ENCODE assay signal across 8 cellular contexts in genomic region chr16:85396879-85397871, GRCh38.
DNase-seq lines count a peak whose midpoint lies in the region; ATAC-seq and TF ChIP-seq lines count a peak whose summit lies in the region.

No MANE protein-coding gene starts in this region.

- no peaks in the 10 kb centered on the region for H3K4me1 Mint-ChIP-seq in activated T-cell treated with anti-CD3 and anti-CD28 coated beads, Interleukin-2, amount 50 U/mL, for 24 hours (ENCODE audit: low read depth)
- peaks cover 36% of the 10 kb centered on the region for H3K4me1 Mint-ChIP-seq in type B pancreatic cell (ENCODE audit: unreplicated experiment)
- peaks cover 0 to 2% (median 0%) of the 10 kb centered on the region in 7 donors for H3K4me1 Mint-ChIP-seq in naive thymus-derived CD4-positive, alpha-beta T cell

- POLR2A ChIA-PET in naive thymus-derived CD4-positive, alpha-beta T cell (lab: Charles Lee) = no interaction called here

- no peaks in the 10 kb centered on the region for H3K4me1 ChIP-seq in naive thymus-derived CD4-positive, alpha-beta T cell (ENCODE audit: control insufficient read depth in 2 of 2, insufficient read depth in 2 of 2, low read length in 2 of 2)

- H3K4me3 Mint-ChIP-seq in activated T-cell treated with anti-CD3 and anti-CD28 coated beads, Interleukin-2, amount 50 U/mL, for 24 hours = no peak overlapping the region
- no peak overlapping the region for H3K4me3 Mint-ChIP-seq in type B pancreatic cell
- H3K4me3 Mint-ChIP-seq in naive thymus-derived CD4-positive, alpha-beta T cell = no peak overlapping the region

- intact Hi-C loops in left ventricle myocardium superior (cut with micrococcal nuclease) = no loop called here
- intact Hi-C loops in naive thymus-derived CD4-positive, alpha-beta T cell (cut with micrococcal nuclease) = no loop called here

- no peaks in the 10 kb centered on the region for H3K9me3 Mint-ChIP-seq in activated T-cell treated with anti-CD3 and anti-CD28 coated beads, Interleukin-2, amount 50 U/mL, for 24 hours
- no peaks in the 10 kb centered on the region for H3K9me3 Mint-ChIP-seq in type B pancreatic cell
- H3K9me3 Mint-ChIP-seq in naive thymus-derived CD4-positive, alpha-beta T cell = no peaks in the 10 kb centered on the region

- ATAC-seq in left ventricle myocardium superior (no peak), GM19397 (IDR thresholded peaks at IDR 0.05; ENCODE audit: unreplicated experiment) (no peak), GM21526 (IDR thresholded peaks at IDR 0.05; ENCODE audit: low FRiP score, unreplicated experiment) (no peak)
- no peak for ATAC-seq in naive thymus-derived CD4-positive, alpha-beta T cell

- no peak overlapping the region for H3K27ac ChIP-seq in naive thymus-derived CD4-positive, alpha-beta T cell (ENCODE audit: low read depth, low read length)

- no peaks in the 10 kb centered on the region for H3K36me3 Mint-ChIP-seq in activated T-cell treated with anti-CD3 and anti-CD28 coated beads, Interleukin-2, amount 50 U/mL, for 24 hours (ENCODE audit: low read depth)
- H3K36me3 Mint-ChIP-seq in type B pancreatic cell = no peaks in the 10 kb centered on the region
- no peaks in the 10 kb centered on the region for H3K36me3 Mint-ChIP-seq in naive thymus-derived CD4-positive, alpha-beta T cell

- no peaks in the 10 kb centered on the region for H3K9me3 ChIP-seq in naive thymus-derived CD4-positive, alpha-beta T cell (ENCODE audit: control insufficient read depth in 2 of 3, low read length in 3 of 3)

- H3K27me3 Mint-ChIP-seq in activated T-cell treated with anti-CD3 and anti-CD28 coated beads, Interleukin-2, amount 50 U/mL, for 24 hours = no peaks in the 10 kb centered on the region
- H3K27me3 Mint-ChIP-seq in type B pancreatic cell = no peaks in the 10 kb centered on the region
- H3K27me3 Mint-ChIP-seq in naive thymus-derived CD4-positive, alpha-beta T cell = peaks cover 0 to 2% (median 0%) of the 10 kb centered on the region in 5 donors

- no peaks in the 10 kb centered on the region for H3K27me3 ChIP-seq in naive thymus-derived CD4-positive, alpha-beta T cell (ENCODE audit: control insufficient read depth in 2 of 2, insufficient read depth in 2 of 2, low read length in 2 of 2)

- peak; percentile 14 for DNase-seq in activated T-cell treated with anti-CD3 and anti-CD28 coated beads, Interleukin-2, amount 50 U/mL, for 1 hour
- no peak for DNase-seq in activated T-cell treated with anti-CD3 and anti-CD28 coated beads, Interleukin-2, amount 50 U/mL, for 24 hours
- DNase-seq in NCI-H69 (lab: John Stamatoyannopoulos, UW) (peak; percentile 86), left ventricle myocardium superior (peak; percentile 22), type B pancreatic cell (ENCODE audit: extremely low spot score, unreplicated experiment) (no peak)
- DNase-seq in naive thymus-derived CD4-positive, alpha-beta T cell = no peak

- CTCF ChIA-PET in naive thymus-derived CD4-positive, alpha-beta T cell (lab: Charles Lee) = interaction anchor here (1.2 to 1.3 kb wide), 2 partner anchors 219 kb away, joined by 4 to 5 read pairs; no protein-coding TSS in a partner anchor

- no peaks in the 10 kb centered on the region for H3K36me3 ChIP-seq in naive thymus-derived CD4-positive, alpha-beta T cell (ENCODE audit: control insufficient read depth in 2 of 3, insufficient read depth in 3 of 3, low read length in 3 of 3)

- H3K27ac Mint-ChIP-seq in activated T-cell treated with anti-CD3 and anti-CD28 coated beads, Interleukin-2, amount 50 U/mL, for 24 hours = no peak overlapping the region
- peak overlapping the region; percentile 64 for H3K27ac Mint-ChIP-seq in type B pancreatic cell
- no peak overlapping the region for H3K27ac Mint-ChIP-seq in naive thymus-derived CD4-positive, alpha-beta T cell

- no peak overlapping the region for H3K4me3 ChIP-seq in naive thymus-derived CD4-positive, alpha-beta T cell (ENCODE audit: low read length)

- no peak for TF ChIP-seq CTCF in type B pancreatic cell (conservative IDR thresholded peaks at IDR 0.05)

Comparison
In these comparisons a context has a peak if more than half of its experiments do, and no peak if none do; other contexts are left out.
1. DNase-seq: peak in activated T-cell treated with anti-CD3 and anti-CD28 coated beads, Interleukin-2, amount 50 U/mL, for 1 hour (single experiment), NCI-H69 (single experiment) and left ventricle myocardium superior (single experiment); none in activated T-cell treated with anti-CD3 and anti-CD28 coated beads, Interleukin-2, amount 50 U/mL, for 24 hours (single experiment), type B pancreatic cell (single experiment) and naive thymus-derived CD4-positive, alpha-beta T cell (0 of 9).